20 cellular contexts compared by ENCODE assay signal in genomic region chr5:95083606-95084005, GRCh38.
"Had no signal": no experiment of that assay in that cellular context is flagged by ENCODE, and none has a peak within 500 bp of the region (broad histone marks: within the 10 kb centered on the region; RNA-seq: fewer than 3 reads in every experiment).

No MANE protein-coding gene starts in this region.

- H3K36me3 ChIP-seq: breast epithelium had no signal

- H3K9me3 ChIP-seq: breast epithelium had no signal

- ATAC-seq: activated CD4-positive, alpha-beta T cell treated with anti-CD3 and anti-CD28 coated beads for 36 hours; activated T-cell treated with anti-CD3 and anti-CD28 coated beads, Interleukin-2, amount 50 U/mL, for 72 hours; T-helper 17 cell had no signal

- H3K27me3 ChIP-seq: breast epithelium had no signal

- H3K4me1 ChIP-seq: breast epithelium had no signal

- DNase-seq: activated CD4-positive, alpha-beta memory T cell treated with anti-CD3 and anti-CD28 coated beads, Interleukin-2, amount 10 ng/mL, durations not matched to agents 7 days and 5 days; activated CD4-positive, alpha-beta T cell treated with anti-CD3 and anti-CD28 coated beads for 36 hours; activated CD4-positive, alpha-beta T cell treated with anti-CD3 and anti-CD28 coated beads, Interleukin-2, amount 50 U/mL, for 1 hour; activated gamma-delta T cell treated with Interleukin-2 at 50 U/mL for 16 hours; activated naive CD4-positive, alpha-beta T cell treated with anti-CD3 and anti-CD28 coated beads, Interleukin-2, amount 10 ng/mL, durations not matched to agents 7 days and 5 days; activated naive CD8-positive, alpha-beta T cell treated with anti-CD3 and anti-CD28 coated beads for 36 hours; activated T-cell treated with anti-CD3 and anti-CD28 coated beads for 4 hours; activated T-cell treated with anti-CD3 and anti-CD28 coated beads, Interleukin-2, amount 50 U/mL, for 72 hours; caudate nucleus; Karpas-422; NCI-H1105 treated with DMSO at 0.1 percent for 48 hours; NCI-H1436 treated with DMSO at 0.1 percent for 48 hours; NCI-H187; NCI-H2081; NCI-H446; NCI-H524; SHP77 treated with DMSO at 0.1 percent for 48 hours; T-helper 17 cell; T-helper 9 cell had no signal

- H3K4me3 ChIP-seq: breast epithelium had no signal
